In the genomic region with DNA sequence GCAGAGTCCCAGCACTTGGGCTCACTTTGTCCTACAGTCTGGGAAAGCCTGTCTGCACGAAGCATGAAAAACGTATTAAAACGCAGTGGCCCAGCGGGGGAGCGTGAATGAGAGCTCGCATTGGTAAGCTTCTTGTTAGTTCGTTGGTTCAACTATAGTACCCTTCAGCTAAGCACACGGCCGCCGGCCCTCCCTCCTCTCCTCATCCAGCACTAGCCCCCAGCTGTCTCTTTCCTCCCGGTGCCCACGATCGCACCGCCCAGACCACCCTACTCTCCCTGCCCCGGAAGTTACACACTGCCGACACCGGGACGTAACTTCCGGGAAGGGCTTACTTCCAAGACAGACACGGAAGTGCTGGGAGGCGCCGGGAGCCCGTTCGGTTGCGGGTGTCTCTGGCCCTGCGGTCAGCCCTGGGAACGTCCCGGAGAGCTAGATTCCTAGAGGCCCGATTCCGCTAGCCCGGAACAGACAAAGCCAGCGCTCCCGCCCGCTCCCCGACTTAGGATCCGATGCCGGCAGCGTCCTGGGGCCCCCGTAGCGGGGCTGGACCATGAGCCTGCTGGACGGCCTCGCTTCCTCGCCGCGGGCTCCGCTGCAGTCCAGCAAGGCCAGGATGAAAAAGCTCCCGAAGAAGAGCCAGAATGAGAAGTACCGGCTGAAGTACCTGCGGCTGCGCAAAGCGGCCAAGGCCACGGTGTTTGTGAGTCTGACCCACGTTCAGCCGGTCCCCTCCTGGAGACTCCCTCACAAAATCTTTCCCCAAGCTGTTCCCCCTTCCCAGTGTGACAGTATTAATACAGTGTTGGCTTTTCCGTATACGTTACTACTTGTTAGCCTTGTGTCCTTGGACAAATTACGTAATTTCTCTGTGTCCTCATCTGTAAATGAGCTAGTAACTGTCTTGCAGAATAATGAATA, we compare ENCODE assay signal across 8 cellular contexts.
A peak's percentile ranks its signal among the peaks of the same experiment; 100 is the strongest.
DNase-seq lines count a peak whose midpoint lies in the region; ATAC-seq and TF ChIP-seq lines count a peak whose summit lies in the region.

A gene with protein sequence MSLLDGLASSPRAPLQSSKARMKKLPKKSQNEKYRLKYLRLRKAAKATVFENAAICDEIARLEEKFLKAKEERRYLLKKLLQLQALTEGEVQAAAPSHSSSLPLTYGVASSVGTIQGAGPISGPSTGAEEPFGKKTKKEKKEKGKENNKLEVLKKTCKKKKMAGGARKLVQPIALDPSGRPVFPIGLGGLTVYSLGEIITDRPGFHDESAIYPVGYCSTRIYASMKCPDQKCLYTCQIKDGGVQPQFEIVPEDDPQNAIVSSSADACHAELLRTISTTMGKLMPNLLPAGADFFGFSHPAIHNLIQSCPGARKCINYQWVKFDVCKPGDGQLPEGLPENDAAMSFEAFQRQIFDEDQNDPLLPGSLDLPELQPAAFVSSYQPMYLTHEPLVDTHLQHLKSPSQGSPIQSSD (plus strand): TSS at position 334 of the 921 bp plus-strand sequence. CDS start 220 bp downstream, at position 554.

- H3K27me3 Mint-ChIP-seq in central memory CD8-positive, alpha-beta T cell = peaks cover 20% of the 10 kb centered on the region

- H3K27ac Mint-ChIP-seq in central memory CD8-positive, alpha-beta T cell (ENCODE audit: low read depth) = peak within 1 kb of the TSS; percentile 96

- peak within 1 kb of the TSS; percentile 97 for H3K4me3 ChIP-seq in AG09309 (ENCODE audit: control insufficient read depth, low read depth, low read length)

- peak; percentile 61 for DNase-seq in AG09309 (ENCODE audit: low read depth)
- DNase-seq in NCI-H446 (lab: John Stamatoyannopoulos, UW) = peak; percentile 80 to 91
- DNase-seq in central memory CD8-positive, alpha-beta T cell (ENCODE audit: low spot score in 2 of 2) = peak; percentile 54 to 69
- DNase-seq in iris pigment epithelial cell (ENCODE audit: low read depth) = peak; percentile 89
- peak; percentile 76 for DNase-seq in stimulated activated CD4-positive, alpha-beta T cell treated with anti-CD3 and anti-CD28 coated beads, Interleukin-12 subunit alpha, Interleukin-12 subunit beta, amount 100 ng/mL, for 4 hours

- peaks cover 43% of the 10 kb centered on the region for H3K4me1 Mint-ChIP-seq in central memory CD8-positive, alpha-beta T cell

- TF ChIP-seq CTCF in AG09309 (IDR thresholded peaks at IDR 0.05; ENCODE audit: control insufficient read depth, insufficient read depth, low read depth, low read length, missing control alignments) = no peak

- ATAC-seq in GM19025 (IDR thresholded peaks at IDR 0.05; ENCODE audit: low read depth, unreplicated experiment) = peak; percentile 96
- peak; percentile 97 for ATAC-seq in HG03280 (IDR thresholded peaks at IDR 0.05; ENCODE audit: unreplicated experiment)
- ATAC-seq in activated CD4-positive, CD25-positive, alpha-beta regulatory T cell treated with anti-CD3 and anti-CD28 coated beads, Interleukin-2, amount 50 U/mL, for 24 hours = peak; percentile 99
- ATAC-seq in central memory CD8-positive, alpha-beta T cell (replicated peaks; ENCODE audit: extremely low read depth, poor library complexity, severe bottlenecking) = peak; percentile 97

- H3K36me3 Mint-ChIP-seq in central memory CD8-positive, alpha-beta T cell (ENCODE audit: insufficient read depth) = peaks cover 19% of the 10 kb centered on the region

- no peaks in the 10 kb centered on the region for H3K9me3 Mint-ChIP-seq in central memory CD8-positive, alpha-beta T cell

- peak within 1 kb of the TSS; percentile 94 for H3K4me3 Mint-ChIP-seq in central memory CD8-positive, alpha-beta T cell

Comparison
In these comparisons a context has a peak if more than half of its experiments do, and no peak if none do; other contexts are left out.
1. Peak in every context shown above with its lines: DNase-seq, ATAC-seq and H3K4me3 ChIP-seq.